Comparison of ENCODE assay signal across 25 cellular contexts in the genomic region with DNA sequence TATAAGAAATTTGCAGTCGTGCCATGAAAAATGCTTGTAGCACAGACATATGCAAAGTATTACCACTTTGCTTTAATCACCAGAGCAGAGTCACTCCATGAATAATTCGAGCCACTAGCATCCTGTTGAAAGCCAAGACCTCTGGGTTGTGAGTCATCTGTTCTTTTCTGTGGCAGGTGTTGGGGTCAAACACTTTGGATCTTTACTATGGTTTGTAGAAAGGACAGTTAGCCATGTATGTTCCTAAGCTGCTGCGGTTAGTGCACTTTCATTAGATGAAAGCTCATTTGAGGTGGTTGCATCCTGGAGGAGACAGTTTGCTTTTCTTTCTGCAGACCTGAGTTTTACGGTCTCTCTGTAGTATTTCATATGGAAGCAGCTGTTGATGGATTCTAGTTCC.
DNase-seq lines count a peak whose midpoint lies in the region; ATAC-seq and TF ChIP-seq lines count a peak whose summit lies in the region.
"Had no signal": no experiment of that assay in that cellular context is flagged by ENCODE, and none has a peak within 500 bp of the region (broad histone marks: within the 10 kb centered on the region; RNA-seq: fewer than 3 reads in every experiment).

No MANE protein-coding gene starts in this region.

- H3K4me3 ChIP-seq in SJCRH30 (no peak overlapping the region), mesendoderm (ENCODE audit: low read length) (no peak overlapping the region), brain microvascular endothelial cell (ENCODE audit: low read depth, low read length) (no peak overlapping the region), breast epithelium (no peak overlapping the region)
- H3K4me3 ChIP-seq: hepatocyte, sigmoid colon had no signal

- H3K56ac ChIP-seq in mesendoderm (ENCODE audit: low read length) = no peak overlapping the region

- H3K4ac ChIP-seq in mesendoderm (ENCODE audit: low read depth, low read length) = no peak overlapping the region

- intact Hi-C loops in breast epithelium (cut with DNase I; ENCODE audit: low total_unique reads) = no loop called here

- H2BK15ac ChIP-seq in mesendoderm (replicated peaks; ENCODE audit: low read depth) = no peak overlapping the region

- no peak for TF ChIP-seq CTCF in brain microvascular endothelial cell (IDR thresholded peaks at IDR 0.05; ENCODE audit: low read depth, low read length, missing control alignments)
- TF ChIP-seq CTCF in breast epithelium (IDR thresholded peaks at IDR 0.05) = no peak

- no peak overlapping the region for H4K8ac ChIP-seq in mesendoderm (ENCODE audit: low read depth, low read length)

- no peaks in the 10 kb centered on the region for H3K79me2 ChIP-seq in mesendoderm (ENCODE audit: control insufficient read depth, insufficient read depth, low read length)
- H3K79me2 ChIP-seq: hepatocyte, parathyroid adenoma had no signal

- no peak overlapping the region for H3K23ac ChIP-seq in mesendoderm (ENCODE audit: low read length)

- no peaks in the 10 kb centered on the region for H3K36me3 ChIP-seq in SJCRH30
- H3K36me3 ChIP-seq in mesendoderm (ENCODE audit: control insufficient read depth, insufficient read depth, low read length) = no peaks in the 10 kb centered on the region
- H3K36me3 ChIP-seq in brain microvascular endothelial cell (replicated peaks) = no peaks in the 10 kb centered on the region
- H3K36me3 ChIP-seq in breast epithelium = no peaks in the 10 kb centered on the region
- H3K36me3 ChIP-seq: sigmoid colon had no signal

- in situ Hi-C loops in brain microvascular endothelial cell (cut with HindIII; ENCODE audit: low pct_ligation_motif_present, low sequenced_read_pairs) = no loop called here

- no peak overlapping the region for H3K4me2 ChIP-seq in mesendoderm (ENCODE audit: low read length)
- H3K4me2 ChIP-seq: hepatocyte had no signal

- H3K79me1 ChIP-seq in mesendoderm (ENCODE audit: low read length) = no peaks in the 10 kb centered on the region

- WGBS in mesendoderm (ENCODE audit: extremely low coverage, insufficient coverage, low lambda C conversion rate) = no CpG with 5 or more reads among the region's 4 CpGs

- H3K9ac ChIP-seq in mesendoderm (ENCODE audit: low read length) = no peak overlapping the region
- H3K9ac ChIP-seq: parathyroid adenoma had no signal

- H3K4me1 ChIP-seq in SJCRH30 (peaks cover 21% of the 10 kb centered on the region), mesendoderm (ENCODE audit: control insufficient read depth, low read depth, low read length) (no peaks in the 10 kb centered on the region), breast epithelium (no peaks in the 10 kb centered on the region)
- H3K4me1 ChIP-seq: parathyroid adenoma, sigmoid colon had no signal

- H3K9me3 ChIP-seq in SJCRH30 (replicated peaks) (no peaks in the 10 kb centered on the region; the same call in 1 of the 2 replicates), breast epithelium (no peaks in the 10 kb centered on the region)
- H3K9me3 ChIP-seq: sigmoid colon had no signal

- DNase-seq in HS-5 (ENCODE audit: low read depth) = peak; percentile 26
- DNase-seq in SJCRH30 = peak; percentile 82 to 94
- peak; percentile 48 for DNase-seq in mesendoderm
- no peak for DNase-seq in DMS79 treated with DMSO at 0.1 percent for 48 hours (lab: John Stamatoyannopoulos, UW)
- no peak for DNase-seq in brain microvascular endothelial cell
- DNase-seq in breast epithelium (ENCODE audit: low spot score in 2 of 2) = no peak
- DNase-seq: activated CD8-positive, alpha-beta T cell treated with anti-CD3 and anti-CD28 coated beads, Interleukin-2, amount 10 ng/mL, durations not matched to agents 7 days and 5 days; activated T-cell treated with anti-CD3 and anti-CD28 coated beads, Interleukin-2, amount 50 U/mL, for 4 hours; CD8-positive, alpha-beta memory T cell; KBM-7; natural killer cell; NCI-H1048; NCI-H2029 treated with DMSO at 0.1 percent for 48 hours; NCI-H524; OCI-M1; sigmoid colon; stimulated activated CD4-positive, alpha-beta T cell treated with anti-CD3 and anti-CD28 coated beads, Interleukin-1b, Interleukin-23, amount 100 ng/mL, for 48 hours; T-helper 17 cell; trophoblast cell had no signal

- no peak overlapping the region for H3K18ac ChIP-seq in mesendoderm (ENCODE audit: low read length)

- TF ChIP-seq POLR2A in breast epithelium (IDR thresholded peaks at IDR 0.05) = no peak

- no peak overlapping the region for H2BK120ac ChIP-seq in mesendoderm (ENCODE audit: low read depth, low read length)

- no peak overlapping the region for H2BK5ac ChIP-seq in mesendoderm (ENCODE audit: low read length)

- H2AK5ac ChIP-seq in mesendoderm (ENCODE audit: low read length) = no peak overlapping the region

- H3K27me3 ChIP-seq in SJCRH30 (no peaks in the 10 kb centered on the region), mesendoderm (ENCODE audit: insufficient read depth, low read length, poor library complexity) (no peaks in the 10 kb centered on the region), brain microvascular endothelial cell (replicated peaks) (no peaks in the 10 kb centered on the region), breast epithelium (no peaks in the 10 kb centered on the region)
- H3K27me3 ChIP-seq: hepatocyte, sigmoid colon had no signal

- H3K27ac ChIP-seq in SJCRH30 (peak overlapping the region; percentile 77), mesendoderm (ENCODE audit: low read depth, low read length) (no peak overlapping the region), brain microvascular endothelial cell (no peak overlapping the region), breast epithelium (no peak overlapping the region)
- H3K27ac ChIP-seq: hepatocyte, parathyroid adenoma, sigmoid colon, VCaP had no signal

- H4K5ac ChIP-seq in mesendoderm (ENCODE audit: low read length) = no peak overlapping the region

- ATAC-seq in GM18868 (IDR thresholded peaks at IDR 0.05; ENCODE audit: unreplicated experiment) = peak; percentile 56
- no peak for ATAC-seq in GM18909 (IDR thresholded peaks at IDR 0.05; ENCODE audit: poor library complexity, unreplicated experiment)
- ATAC-seq: activated CD8-positive, alpha-beta T cell treated with anti-CD3 and anti-CD28 coated beads, Interleukin-2, amount 10 ng/mL, durations not matched to agents 7 days and 5 days; activated T-cell treated with anti-CD3 and anti-CD28 coated beads, Interleukin-2, amount 50 U/mL, for 4 hours; HCT116; natural killer cell; T-helper 17 cell had no signal

Comparison
In these comparisons a context has a peak if more than half of its experiments do, and no peak if none do; other contexts are left out.
1. DNase-seq: peak in HS-5 (single experiment), SJCRH30 (2 of 2) and mesendoderm (single experiment); none in DMS79 treated with DMSO at 0.1 percent for 48 hours (single experiment), brain microvascular endothelial cell (single experiment) and breast epithelium (0 of 2).